Comparison of ENCODE assay signal across 18 cellular contexts in genomic region chr12:41061189-41061588, GRCh38.
DNase-seq lines count a peak whose midpoint lies in the region; ATAC-seq and TF ChIP-seq lines count a peak whose summit lies in the region.
"Had no signal": no experiment of that assay in that cellular context is flagged by ENCODE, and none has a peak within 500 bp of the region (broad histone marks: within the 10 kb centered on the region; RNA-seq: fewer than 3 reads in every experiment).

No MANE protein-coding gene starts in this region.

- H3K27me3 ChIP-seq in ascending aorta: no peaks in the 10 kb centered on the region

- no peaks in the 10 kb centered on the region for H3K9me3 ChIP-seq in ascending aorta

- ATAC-seq in HG03159 (IDR thresholded peaks at IDR 0.05; ENCODE audit: unreplicated experiment): no peak
- ATAC-seq: SK-N-SH treated with all-trans-retinoic acid at 6 μM for 48 hours had no signal

- intact Hi-C loops in ascending aorta (cut with DNase I): no loop called here

- H3K4me1 ChIP-seq in ascending aorta: peaks cover 0 to 3% of the 10 kb centered on the region in 2 donors

- no peaks in the 10 kb centered on the region for H3K36me3 ChIP-seq in ascending aorta

- H3K27ac ChIP-seq in C4-2B (peak overlapping the region; percentile 52; the same call in 1 of the 2 replicates), VCaP (peak overlapping the region; percentile 73), ascending aorta (no peak overlapping the region)

- no peak for TF ChIP-seq CTCF in C4-2B (conservative IDR thresholded peaks at IDR 0.05)
- no peak for TF ChIP-seq CTCF in VCaP (conservative IDR thresholded peaks at IDR 0.05)
- no peak for TF ChIP-seq CTCF in ascending aorta (IDR thresholded peaks at IDR 0.05)

- no peak overlapping the region for H3K4me3 ChIP-seq in ascending aorta

- DNase-seq in NCI-H2029 (lab: John Stamatoyannopoulos, UW) (peak; percentile 81), pons (ENCODE audit: low spot score) (peak; percentile 20), ascending aorta (ENCODE audit: low spot score in 2 of 2) (no peak), NCI-H226 (no peak)
- DNase-seq: ACHN; AML-193; CD4-positive, CD25-positive, alpha-beta regulatory T cell; DMS79 treated with DMSO at 0.1 percent for 48 hours; H9; Kasumi-1; NCI-H187; NCI-H2171 treated with DMSO at 0.1 percent for 48 hours; NCI-H524 treated with DMSO at 0.1 percent for 48 hours; SHP77 treated with DMSO at 0.1 percent for 48 hours had no signal

Comparison
In these comparisons a context has a peak if more than half of its experiments do, and no peak if none do; other contexts are left out.
1. H3K27ac ChIP-seq: peak in C4-2B (single experiment) and VCaP (single experiment); none in ascending aorta (0 of 2).
2. DNase-seq: peak in NCI-H2029 (single experiment) and pons (single experiment); none in ascending aorta (0 of 2) and NCI-H226 (single experiment).